In genomic region chr21:17925000-17925610, GRCh38 we compare ENCODE assay signal across 8 cellular contexts.
A peak's percentile ranks its signal among the peaks of the same experiment; 100 is the strongest.
DNase-seq lines count a peak whose midpoint lies in the region; ATAC-seq and TF ChIP-seq lines count a peak whose summit lies in the region.

No MANE protein-coding gene starts in this region.

- TF ChIP-seq POLR2A in suprapubic skin (IDR thresholded peaks at IDR 0.05) = no peak

- H3K4me3 ChIP-seq in suprapubic skin = no peak overlapping the region

- H3K4me1 Mint-ChIP-seq in effector memory CD8-positive, alpha-beta T cell (ENCODE audit: low read depth in 2 of 2) = peaks cover 0 to 4% of the 10 kb centered on the region in 2 donors
- peaks cover 11% of the 10 kb centered on the region for H3K4me1 Mint-ChIP-seq in mesothelial cell of epicardium

- TF ChIP-seq CTCF in mesothelial cell of epicardium (IDR thresholded peaks at IDR 0.05; ENCODE audit: unreplicated experiment) (peak; percentile 87), suprapubic skin (IDR thresholded peaks at IDR 0.05) (peak; percentile 52 to 78)

- no peaks in the 10 kb centered on the region for H3K36me3 ChIP-seq in suprapubic skin

- no peak for TF ChIP-seq EP300 in suprapubic skin (IDR thresholded peaks at IDR 0.05)

- H3K9me3 ChIP-seq in suprapubic skin = no peaks in the 10 kb centered on the region

- no peaks in the 10 kb centered on the region for H3K27me3 Mint-ChIP-seq in effector memory CD8-positive, alpha-beta T cell
- H3K27me3 Mint-ChIP-seq in mesothelial cell of epicardium (ENCODE audit: low read depth) = peaks cover 8% of the 10 kb centered on the region

- no peak overlapping the region for H3K4me3 Mint-ChIP-seq in effector memory CD8-positive, alpha-beta T cell
- no peak overlapping the region for H3K4me3 Mint-ChIP-seq in mesothelial cell of epicardium

- H3K27me3 ChIP-seq in suprapubic skin = no peaks in the 10 kb centered on the region

- H3K9me3 Mint-ChIP-seq in effector memory CD8-positive, alpha-beta T cell = peaks cover 0 to 4% of the 10 kb centered on the region in 2 donors
- peaks cover 13% of the 10 kb centered on the region for H3K9me3 Mint-ChIP-seq in mesothelial cell of epicardium

- peak; percentile 88 for ATAC-seq in HG03139 (IDR thresholded peaks at IDR 0.05; ENCODE audit: unreplicated experiment)
- ATAC-seq in effector memory CD8-positive, alpha-beta T cell (replicated peaks) = peak; percentile 99

- H3K4me1 ChIP-seq in suprapubic skin = peaks cover 15% of the 10 kb centered on the region

- H3K27ac Mint-ChIP-seq in effector memory CD8-positive, alpha-beta T cell = no peak overlapping the region
- H3K27ac Mint-ChIP-seq in mesothelial cell of epicardium = no peak overlapping the region

- no peak overlapping the region for H3K27ac ChIP-seq in suprapubic skin

- DNase-seq in COLO829 (ENCODE audit: low spot score) (peak; percentile 53), GM19240 (ENCODE audit: insufficient read length, low spot score) (peak; percentile 41), NCI-H2227 (lab: John Stamatoyannopoulos, UW; ENCODE audit: unreplicated experiment) (peak; percentile 79), mesothelial cell of epicardium (ENCODE audit: low spot score in 2 of 2, unreplicated experiment in 2 of 2) (no peak), suprapubic skin (ENCODE audit: low spot score in 2 of 2) (no peak)
- DNase-seq in activated CD4-positive, alpha-beta T cell treated with anti-CD3 and anti-CD28 coated beads for 1 hour = peak; percentile 16
- DNase-seq in effector memory CD8-positive, alpha-beta T cell = peak; percentile 50 to 52 (median 50)

- 6% methylated on average over 3 of the region's 3 CpGs for WGBS in suprapubic skin

- peaks cover 2% of the 10 kb centered on the region for H3K36me3 Mint-ChIP-seq in effector memory CD8-positive, alpha-beta T cell (ENCODE audit: insufficient read depth)
- peaks cover 2% of the 10 kb centered on the region for H3K36me3 Mint-ChIP-seq in mesothelial cell of epicardium

Comparison
In these comparisons a context has a peak if more than half of its experiments do, and no peak if none do; other contexts are left out.
1. DNase-seq: peak in COLO829 (single experiment), GM19240 (single experiment), NCI-H2227 (single experiment), activated CD4-positive, alpha-beta T cell treated with anti-CD3 and anti-CD28 coated beads for 1 hour (single experiment) and effector memory CD8-positive, alpha-beta T cell (3 of 3); none in mesothelial cell of epicardium (0 of 2) and suprapubic skin (0 of 2).